ENCODE assay signal across 29 cellular contexts in the genomic region with DNA sequence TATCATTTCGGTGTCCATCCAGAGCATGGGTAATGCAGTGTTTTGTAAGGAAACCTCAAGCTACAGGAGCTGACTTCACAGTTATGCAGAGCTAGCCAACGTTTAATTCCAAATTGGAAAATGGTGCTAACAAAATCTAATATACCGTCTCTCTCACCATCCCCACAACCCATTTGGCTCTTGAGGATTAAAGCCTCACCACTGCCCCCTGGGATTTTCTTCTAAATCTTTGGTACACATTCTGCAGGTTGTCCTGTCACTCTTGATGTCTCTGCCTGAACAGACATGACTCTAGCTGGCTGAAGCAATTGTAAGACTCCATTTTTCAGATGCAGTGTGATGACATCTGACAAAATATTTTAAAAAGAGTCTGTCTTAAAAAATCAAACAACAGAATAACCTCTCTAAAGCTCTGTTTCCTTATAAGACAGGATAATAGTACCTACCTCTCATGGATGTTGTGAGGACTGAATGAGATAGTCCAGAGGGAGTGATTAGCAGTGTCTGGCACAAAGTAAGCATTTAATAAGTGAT.
A peak's percentile ranks its signal among the peaks of the same experiment; 100 is the strongest.
DNase-seq lines count a peak whose midpoint lies in the region; ATAC-seq and TF ChIP-seq lines count a peak whose summit lies in the region.
"Had no signal": no experiment of that assay in that cellular context is flagged by ENCODE, and none has a peak within 500 bp of the region (broad histone marks: within the 10 kb centered on the region; RNA-seq: fewer than 3 reads in every experiment).

No MANE protein-coding gene starts in this region.

- DNase-seq in SK-N-SH (no peak), OCI-LY7 (ENCODE audit: low spot score) (no peak), foreskin fibroblast (peak; percentile 10 to 44), OCI-M1 (lab: John Stamatoyannopoulos, UW) (no peak), tibial artery (no peak), dedifferentiated amniotic fluid mesenchymal stem cell (ENCODE audit: extremely low spot score) (no peak)
- DNase-seq: activated B cell treated with CpG ODN at 0.5 μM for 24 hours; activated CD4-positive, alpha-beta T cell treated with anti-CD3 and anti-CD28 coated beads, Interleukin-2, amount 50 U/mL, for 4 hours; activated CD8-positive, alpha-beta memory T cell treated with anti-CD3 and anti-CD28 coated beads, Interleukin-2, amount 50 U/mL, for 4 hours; activated naive CD8-positive, alpha-beta T cell treated with anti-CD3 and anti-CD28 coated beads for 36 hours; effector CD8-positive, alpha-beta T cell; GF-D8; HFFc6; naive B cell; NCI-H1105 treated with DMSO at 0.1 percent for 48 hours; NCI-H2107; NCI-H446 treated with DMSO at 0.1 percent for 48 hours; NK-92 treated with Interleukin-12 subunit alpha and Interleukin-12 subunit beta, amount 100 ng/mL, for 24 hours; retina; stimulated activated CD4-positive, alpha-beta T cell treated with anti-CD3 and anti-CD28 coated beads, Interleukin-12 subunit alpha, Interleukin-12 subunit beta, amount 100 ng/mL, for 4 hours; stimulated activated CD4-positive, alpha-beta T cell treated with anti-CD3 and anti-CD28 coated beads, Interleukin-4, amount 100 ng/mL, for 4 hours; T1000; upper lobe of left lung had no signal

- intact Hi-C loops in OCI-LY7 (cut with micrococcal nuclease; ENCODE audit: unreplicated experiment), result no loop called here
- intact Hi-C loops in tibial artery (cut with DNase I; ENCODE audit: low total_unique reads), result no loop called here

- H3K4me2 ChIP-seq in SK-N-SH (no peak overlapping the region), OCI-LY7 (ENCODE audit: low read length) (no peak overlapping the region)

- no peak overlapping the region for H3K27ac ChIP-seq in SK-N-SH (ENCODE audit: low read depth in 2 of 2, low read length in 1 of 2)
- no peak overlapping the region for H3K27ac ChIP-seq in OCI-LY7 (ENCODE audit: low read depth, low read length, poor library complexity, severe bottlenecking)
- no peak overlapping the region for H3K27ac ChIP-seq in tibial artery
- H3K27ac ChIP-seq: C4-2B, gastroesophageal sphincter, RWPE1, upper lobe of left lung had no signal

- no peaks in the 10 kb centered on the region for H3K79me2 ChIP-seq in SK-N-SH (ENCODE audit: insufficient read depth)
- no peaks in the 10 kb centered on the region for H3K79me2 ChIP-seq in OCI-LY7 (ENCODE audit: insufficient read depth, low read depth, low read length)

- no peaks in the 10 kb centered on the region for H3K36me3 ChIP-seq in SK-N-SH (replicated peaks in 1 of 2; ENCODE audit: control insufficient read depth in 1 of 2, insufficient read depth in 2 of 2, low read length in 1 of 2)
- no peaks in the 10 kb centered on the region for H3K36me3 ChIP-seq in OCI-LY7 (ENCODE audit: insufficient read depth, low read length)
- H3K36me3 ChIP-seq in tibial artery, result no peaks in the 10 kb centered on the region
- H3K36me3 ChIP-seq: gastroesophageal sphincter, upper lobe of left lung had no signal

- H3K4me1 ChIP-seq in SK-N-SH (ENCODE audit: control insufficient read depth in 1 of 2, insufficient read depth in 2 of 2, low read depth in 1 of 2, low read length in 1 of 2) (peaks cover 0 to 10% of the 10 kb centered on the region in 2 experiments; a peak in 1 of 4 replicates), OCI-LY7 (ENCODE audit: insufficient read depth, low read length, poor library complexity, severe bottlenecking) (no peaks in the 10 kb centered on the region), tibial artery (peaks cover 0 to 12% (median 0%) of the 10 kb centered on the region in 4 donors)
- H3K4me1 ChIP-seq: upper lobe of left lung had no signal

- 37% methylated on average over 3 of the region's 3 CpGs for WGBS in SK-N-SH (ENCODE audit: low lambda C conversion rate)

- H3K4me3 ChIP-seq in SK-N-SH (ENCODE audit: low read depth in 2 of 2, low read length in 1 of 2) (no peak overlapping the region), OCI-LY7 (ENCODE audit: low read depth, low read length, poor library complexity, severe bottlenecking) (no peak overlapping the region), foreskin fibroblast (ENCODE audit: low read depth in 1 of 2, low read length in 2 of 2) (no peak overlapping the region), tibial artery (no peak overlapping the region)
- H3K4me3 ChIP-seq: gastroesophageal sphincter, lung, upper lobe of left lung had no signal

- no peaks in the 10 kb centered on the region for H3K9me3 ChIP-seq in SK-N-SH
- H3K9me3 ChIP-seq in OCI-LY7 (ENCODE audit: low read length), result no peaks in the 10 kb centered on the region
- no peaks in the 10 kb centered on the region for H3K9me3 ChIP-seq in tibial artery
- H3K9me3 ChIP-seq: gastroesophageal sphincter, upper lobe of left lung had no signal

- no peaks in the 10 kb centered on the region for H3K27me3 ChIP-seq in SK-N-SH (ENCODE audit: insufficient read depth)
- H3K27me3 ChIP-seq in tibial artery, result no peaks in the 10 kb centered on the region
- H3K27me3 ChIP-seq: gastroesophageal sphincter, upper lobe of left lung had no signal

- POLR2A ChIA-PET in SK-N-SH (lab: Yijun Ruan, JAX) (no interaction called here), OCI-LY7 (lab: Charles Lee) (no interaction called here)

- ATAC-seq in SK-N-SH treated with all-trans-retinoic acid at 6 μM for 48 hours, result no peak
- ATAC-seq in HG03442 (IDR thresholded peaks at IDR 0.05; ENCODE audit: unreplicated experiment), result no peak
- ATAC-seq: gastroesophageal sphincter had no signal

- no peaks in the 10 kb centered on the region for H3F3A ChIP-seq in SK-N-SH (replicated peaks; ENCODE audit: insufficient read depth)

- H3K9ac ChIP-seq in SK-N-SH, result no peak overlapping the region

- no peak overlapping the region for H2AFZ ChIP-seq in SK-N-SH (ENCODE audit: low read depth)
- H2AFZ ChIP-seq in OCI-LY7 (ENCODE audit: low read length), result no peak overlapping the region

- H3K9me2 ChIP-seq in SK-N-SH (no peaks in the 10 kb centered on the region), OCI-LY7 (ENCODE audit: insufficient read depth, low read length) (no peaks in the 10 kb centered on the region)

- CTCF ChIA-PET in SK-N-SH (lab: Yijun Ruan, JAX) (interaction anchor here (0.9 kb wide), 1 partner anchor 568 kb away, joined by 4 read pairs; no protein-coding TSS in a partner anchor), OCI-LY7 (lab: Charles Lee; ENCODE audit: unreplicated experiment) (no interaction called here)

- TF ChIP-seq RAD21 in SK-N-SH (IDR thresholded peaks at IDR 0.05; ENCODE audit: low read length), result no peak

- no peak for TF ChIP-seq EP300 in SK-N-SH (IDR thresholded peaks at IDR 0.05; ENCODE audit: borderline replicate concordance in 1 of 2, low read depth in 1 of 2, low read length in 1 of 2)

- no TSS peak for BruUV-seq in OCI-LY7 (replicated peaks; lab: Mats Ljungman, UMichigan)

- H4K20me1 ChIP-seq in SK-N-SH (ENCODE audit: insufficient read depth) (no peaks in the 10 kb centered on the region), OCI-LY7 (ENCODE audit: insufficient read depth, low read length) (no peaks in the 10 kb centered on the region)

- peak; percentile 15; the same call in 1 of the 2 replicates for TF ChIP-seq CTCF in SK-N-SH (IDR thresholded peaks at IDR 0.05)
- 0 out of 2 replicates have a peak, but pooled peaks have one; percentile 3 for TF ChIP-seq CTCF in OCI-LY7 (conservative IDR thresholded peaks at IDR 0.05; ENCODE audit: low read length)
- no peak for TF ChIP-seq CTCF in foreskin fibroblast (IDR thresholded peaks at IDR 0.05; ENCODE audit: low read depth, low read length)
- TF ChIP-seq CTCF in tibial artery (IDR thresholded peaks at IDR 0.05), result no peak

TF ChIP-seq in SK-N-SH, 30 proteins besides CTCF, POLR2A, EP300 and RAD21 (continues in another document):
- TF ChIP-seq GATA2 (CRISPR knock-in tag; IDR thresholded peaks at IDR 0.05) (no peak), FOXM1 (IDR thresholded peaks at IDR 0.05; ENCODE audit: low read depth) (no peak), SMC3 (IDR thresholded peaks at IDR 0.05; ENCODE audit: low read depth, low read length) (no peak)
- TF ChIP-seq, protein P1, sequence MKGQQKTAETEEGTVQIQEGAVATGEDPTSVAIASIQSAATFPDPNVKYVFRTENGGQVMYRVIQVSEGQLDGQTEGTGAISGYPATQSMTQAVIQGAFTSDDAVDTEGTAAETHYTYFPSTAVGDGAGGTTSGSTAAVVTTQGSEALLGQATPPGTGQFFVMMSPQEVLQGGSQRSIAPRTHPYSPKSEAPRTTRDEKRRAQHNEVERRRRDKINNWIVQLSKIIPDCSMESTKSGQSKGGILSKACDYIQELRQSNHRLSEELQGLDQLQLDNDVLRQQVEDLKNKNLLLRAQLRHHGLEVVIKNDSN (IDR thresholded peaks at IDR 0.05; ENCODE audit: borderline replicate concordance, low read depth), result no peak
- TF ChIP-seq, protein P2, sequence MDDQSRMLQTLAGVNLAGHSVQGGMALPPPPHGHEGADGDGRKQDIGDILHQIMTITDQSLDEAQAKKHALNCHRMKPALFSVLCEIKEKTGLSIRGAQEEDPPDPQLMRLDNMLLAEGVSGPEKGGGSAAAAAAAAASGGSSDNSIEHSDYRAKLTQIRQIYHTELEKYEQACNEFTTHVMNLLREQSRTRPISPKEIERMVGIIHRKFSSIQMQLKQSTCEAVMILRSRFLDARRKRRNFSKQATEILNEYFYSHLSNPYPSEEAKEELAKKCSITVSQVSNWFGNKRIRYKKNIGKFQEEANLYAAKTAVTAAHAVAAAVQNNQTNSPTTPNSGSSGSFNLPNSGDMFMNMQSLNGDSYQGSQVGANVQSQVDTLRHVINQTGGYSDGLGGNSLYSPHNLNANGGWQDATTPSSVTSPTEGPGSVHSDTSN (IDR thresholded peaks at IDR 0.05), result no peak

TF ChIP-seq in SK-N-SH treated with all-trans-retinoic acid at 6 μM for 48 hours, 23 proteins besides CTCF, POLR2A, EP300 and RAD21 (continues in another document):
- TF ChIP-seq ZNF565 (CRISPR knock-in tag; conservative IDR thresholded peaks at IDR 0.05; ENCODE audit: low read depth) (no peak), TCF4 (CRISPR knock-in tag; IDR thresholded peaks at IDR 0.05; ENCODE audit: borderline replicate concordance) (no peak), ZFP30 (CRISPR knock-in tag; IDR thresholded peaks at IDR 0.05) (no peak), OSR1 (CRISPR knock-in tag; IDR thresholded peaks at IDR 0.05) (no peak), SNAI2 (CRISPR knock-in tag; IDR thresholded peaks at IDR 0.05) (no peak), ESRRG (CRISPR knock-in tag; IDR thresholded peaks at IDR 0.05) (no peak)
- TF ChIP-seq, protein P3, sequence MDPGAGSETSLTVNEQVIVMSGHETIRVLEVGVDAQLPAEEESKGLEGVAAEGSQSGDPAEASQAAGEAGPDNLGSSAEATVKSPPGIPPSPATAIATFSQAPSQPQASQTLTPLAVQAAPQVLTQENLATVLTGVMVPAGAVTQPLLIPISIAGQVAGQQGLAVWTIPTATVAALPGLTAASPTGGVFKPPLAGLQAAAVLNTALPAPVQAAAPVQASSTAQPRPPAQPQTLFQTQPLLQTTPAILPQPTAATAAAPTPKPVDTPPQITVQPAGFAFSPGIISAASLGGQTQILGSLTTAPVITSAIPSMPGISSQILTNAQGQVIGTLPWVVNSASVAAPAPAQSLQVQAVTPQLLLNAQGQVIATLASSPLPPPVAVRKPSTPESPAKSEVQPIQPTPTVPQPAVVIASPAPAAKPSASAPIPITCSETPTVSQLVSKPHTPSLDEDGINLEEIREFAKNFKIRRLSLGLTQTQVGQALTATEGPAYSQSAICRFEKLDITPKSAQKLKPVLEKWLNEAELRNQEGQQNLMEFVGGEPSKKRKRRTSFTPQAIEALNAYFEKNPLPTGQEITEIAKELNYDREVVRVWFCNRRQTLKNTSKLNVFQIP (CRISPR knock-in tag; IDR thresholded peaks at IDR 0.05; ENCODE audit: borderline replicate concordance, low read depth), result no peak

Comparison
In these comparisons a context has a peak if more than half of its experiments do, and no peak if none do; other contexts are left out.
1. DNase-seq: peak in foreskin fibroblast (2 of 2); none in SK-N-SH (single experiment), OCI-LY7 (single experiment), OCI-M1 (single experiment), tibial artery (0 of 2) and dedifferentiated amniotic fluid mesenchymal stem cell (single experiment).
2. CTCF ChIP-seq: peak in SK-N-SH (single experiment) and OCI-LY7 (single experiment); none in foreskin fibroblast (single experiment) and tibial artery (0 of 2).